ENCODE assay signal across 19 cellular contexts in genomic region chr17:32684087-32684828, GRCh38.
DNase-seq lines count a peak whose midpoint lies in the region; ATAC-seq and TF ChIP-seq lines count a peak whose summit lies in the region.
"Had no signal": no experiment of that assay in that cellular context is flagged by ENCODE, and none has a peak within 500 bp of the region (broad histone marks: within the 10 kb centered on the region; RNA-seq: fewer than 3 reads in every experiment).

No MANE protein-coding gene starts in this region.

- no peak for TF ChIP-seq CTCF in GM23338 (conservative IDR thresholded peaks at IDR 0.05; ENCODE audit: low read depth in 2 of 2)
- TF ChIP-seq CTCF in PC-3 (conservative IDR thresholded peaks at IDR 0.05; ENCODE audit: low read depth, low read length) = no peak
- TF ChIP-seq CTCF in esophagus squamous epithelium (IDR thresholded peaks at IDR 0.05) = no peak
- TF ChIP-seq CTCF in neural crest cell (conservative IDR thresholded peaks at IDR 0.05) = no peak
- no peak for TF ChIP-seq CTCF in adrenal gland (IDR thresholded peaks at IDR 0.05)

- DNase-seq in GM23338 (ENCODE audit: low spot score) = no peak
- DNase-seq in PC-3 = peak; percentile 27
- DNase-seq in esophagus squamous epithelium (lab: John Stamatoyannopoulos, UW) = no peak
- no peak for DNase-seq in neural crest cell (ENCODE audit: low read depth, low spot score)
- no peak for DNase-seq in medulla oblongata (ENCODE audit: extremely low spot score)
- no peak for DNase-seq in DMS53 treated with DMSO at 0.1 percent for 48 hours (lab: John Stamatoyannopoulos, UW; ENCODE audit: unreplicated experiment)
- no peak for DNase-seq in adrenal gland
- DNase-seq: ACHN; activated CD4-positive, alpha-beta T cell treated with anti-CD3 and anti-CD28 coated beads for 36 hours; effector memory CD8-positive, alpha-beta T cell; immature natural killer cell; left ventricle myocardium superior; MM.1S; NCI-H1930; nucleus accumbens had no signal

- H3K4me2 ChIP-seq in GM23338 (peak overlapping the region; percentile 46; the same call in 1 of the 2 replicates), PC-3 (ENCODE audit: low read length) (peak overlapping the region; percentile 15)

- peak overlapping the region; percentile 70; the same call in 1 of the 2 replicates for H3K27ac Mint-ChIP-seq in GM23338
- peak overlapping the region; percentile 84 for H3K27ac Mint-ChIP-seq in neural crest cell (ENCODE audit: unreplicated experiment)
- H3K27ac Mint-ChIP-seq: activated CD4-positive, alpha-beta T cell treated with anti-CD3 and anti-CD28 coated beads for 36 hours; activated naive CD8-positive, alpha-beta T cell; activated T-helper 17 cell treated with anti-CD3 and anti-CD28 coated beads, Interleukin-2, amount 50 U/mL, for 72 hours; effector memory CD8-positive, alpha-beta T cell; immature natural killer cell had no signal

- BruUV-seq in PC-3 (replicated peaks; lab: Mats Ljungman, UMichigan) = no TSS peak

- peak overlapping the region; percentile 55; the same call in 1 of the 2 replicates for H3K9ac ChIP-seq in PC-3 (ENCODE audit: low read length)

- H4K20me1 ChIP-seq in GM23338 (replicated peaks; ENCODE audit: insufficient read depth) (no peaks in the 10 kb centered on the region), PC-3 (ENCODE audit: low read length) (no peaks in the 10 kb centered on the region)

- ATAC-seq in GM23338 = no peak
- no peak for ATAC-seq in PC-3
- ATAC-seq in GM21737 (IDR thresholded peaks at IDR 0.05; ENCODE audit: unreplicated experiment) = no peak
- ATAC-seq: activated CD4-positive, alpha-beta T cell treated with anti-CD3 and anti-CD28 coated beads for 36 hours; activated T-helper 17 cell treated with anti-CD3 and anti-CD28 coated beads, Interleukin-2, amount 50 U/mL, for 72 hours; effector memory CD8-positive, alpha-beta T cell; left ventricle myocardium superior had no signal

- peaks cover 8% of the 10 kb centered on the region for H3K4me1 Mint-ChIP-seq in GM23338
- H3K4me1 Mint-ChIP-seq in neural crest cell = peaks cover 6% of the 10 kb centered on the region
- H3K4me1 Mint-ChIP-seq: activated CD4-positive, alpha-beta T cell treated with anti-CD3 and anti-CD28 coated beads for 36 hours; activated T-helper 17 cell treated with anti-CD3 and anti-CD28 coated beads, Interleukin-2, amount 50 U/mL, for 72 hours; immature natural killer cell had no signal

- POLR2A ChIA-PET in PC-3 (lab: Charles Lee; ENCODE audit: unreplicated experiment) = no interaction called here

- H3K36me3 Mint-ChIP-seq in GM23338 (ENCODE audit: low read depth) = peaks cover 14% of the 10 kb centered on the region; the same call in 2 of the 3 replicates
- H3K36me3 Mint-ChIP-seq in neural crest cell (ENCODE audit: low read depth) = peaks cover 7% of the 10 kb centered on the region

- H3K27me3 ChIP-seq in GM23338 (ENCODE audit: insufficient read depth) (no peaks in the 10 kb centered on the region), PC-3 (ENCODE audit: low read length) (no peaks in the 10 kb centered on the region), esophagus squamous epithelium (no peaks in the 10 kb centered on the region), adrenal gland (no peaks in the 10 kb centered on the region)

- peaks cover 20% of the 10 kb centered on the region for H3K9me3 Mint-ChIP-seq in GM23338
- peaks cover 5% of the 10 kb centered on the region for H3K9me3 Mint-ChIP-seq in neural crest cell
- H3K9me3 Mint-ChIP-seq: activated T-helper 17 cell treated with anti-CD3 and anti-CD28 coated beads, Interleukin-2, amount 50 U/mL, for 72 hours; effector memory CD8-positive, alpha-beta T cell; immature natural killer cell had no signal

- peak overlapping the region; percentile 53 for H3K4me3 Mint-ChIP-seq in GM23338
- peak overlapping the region; percentile 83 for H3K4me3 Mint-ChIP-seq in neural crest cell
- H3K4me3 Mint-ChIP-seq: activated CD4-positive, alpha-beta T cell treated with anti-CD3 and anti-CD28 coated beads for 36 hours; activated naive CD8-positive, alpha-beta T cell; activated T-helper 17 cell treated with anti-CD3 and anti-CD28 coated beads, Interleukin-2, amount 50 U/mL, for 72 hours; effector memory CD8-positive, alpha-beta T cell; immature natural killer cell had no signal

- CTCF ChIA-PET in PC-3 (lab: Charles Lee) = no interaction called here

- H3K27ac ChIP-seq in GM23338 (ENCODE audit: low read depth) = peak overlapping the region; percentile 1; the same call in 1 of the 2 replicates
- no peak overlapping the region for H3K27ac ChIP-seq in PC-3 (ENCODE audit: low read length)
- H3K27ac ChIP-seq in esophagus squamous epithelium = peak overlapping the region; percentile 43 to 69 (median 66)
- H3K27ac ChIP-seq in adrenal gland = no peak overlapping the region
- H3K27ac ChIP-seq: C4-2B had no signal

- H3K27me3 Mint-ChIP-seq in GM23338 (ENCODE audit: insufficient read depth, low read depth, poor library complexity) (no peaks in the 10 kb centered on the region), neural crest cell (ENCODE audit: low read depth) (no peaks in the 10 kb centered on the region)
- H3K27me3 Mint-ChIP-seq: activated CD4-positive, alpha-beta T cell treated with anti-CD3 and anti-CD28 coated beads for 36 hours; activated naive CD8-positive, alpha-beta T cell; activated T-helper 17 cell treated with anti-CD3 and anti-CD28 coated beads, Interleukin-2, amount 50 U/mL, for 72 hours; effector memory CD8-positive, alpha-beta T cell had no signal

- H3F3A ChIP-seq in GM23338 (replicated peaks; ENCODE audit: low read depth) (no peaks in the 10 kb centered on the region), PC-3 (ENCODE audit: low read length, unreplicated experiment) (no peaks in the 10 kb centered on the region)

- H3K9me2 ChIP-seq in GM23338 (ENCODE audit: insufficient read depth) = 0 out of 2 replicates have a peak, but pooled peaks cover 3% of the 10 kb centered on the region
- no peaks in the 10 kb centered on the region for H3K9me2 ChIP-seq in PC-3 (replicated peaks; ENCODE audit: low read length)

- H3K4me3 ChIP-seq in GM23338 (peak overlapping the region; percentile 30), PC-3 (ENCODE audit: low read length) (peak overlapping the region; percentile 31), esophagus squamous epithelium (peak overlapping the region; percentile 4 to 52 (median 34)), adrenal gland (no peak overlapping the region)

- TF ChIP-seq POLR2A in esophagus squamous epithelium (IDR thresholded peaks at IDR 0.05) = no peak
- TF ChIP-seq POLR2A in adrenal gland (IDR thresholded peaks at IDR 0.05) = no peak

- H3K9me3 ChIP-seq in PC-3 (ENCODE audit: low read length) (no peaks in the 10 kb centered on the region), esophagus squamous epithelium (no peaks in the 10 kb centered on the region), adrenal gland (replicated peaks in 1 of 3) (no peaks in the 10 kb centered on the region)

- no peaks in the 10 kb centered on the region for H3K79me2 ChIP-seq in GM23338 (replicated peaks; ENCODE audit: insufficient read depth)
- H3K79me2 ChIP-seq in PC-3 (ENCODE audit: low read length) = no peaks in the 10 kb centered on the region

- H3K4me1 ChIP-seq in GM23338 (ENCODE audit: insufficient read depth) = no peaks in the 10 kb centered on the region
- H3K4me1 ChIP-seq in PC-3 (ENCODE audit: insufficient read depth, low read length) = peaks cover 9% of the 10 kb centered on the region; the same call in 1 of the 2 replicates
- H3K4me1 ChIP-seq in esophagus squamous epithelium = peaks cover 0 to 8% (median 0%) of the 10 kb centered on the region in 3 donors
- no peaks in the 10 kb centered on the region for H3K4me1 ChIP-seq in adrenal gland (replicated peaks in 1 of 2)

- H3K36me3 ChIP-seq in GM23338 (ENCODE audit: insufficient read depth) = no peaks in the 10 kb centered on the region
- no peaks in the 10 kb centered on the region for H3K36me3 ChIP-seq in PC-3 (ENCODE audit: low read depth, low read length)
- peaks cover 0 to 11% (median 0%) of the 10 kb centered on the region in 3 donors for H3K36me3 ChIP-seq in esophagus squamous epithelium
- no peaks in the 10 kb centered on the region for H3K36me3 ChIP-seq in adrenal gland (replicated peaks in 1 of 2)

- intact Hi-C loops in PC-3 (cut with micrococcal nuclease) (no loop called here), esophagus squamous epithelium (cut with DNase I) (no loop called here), adrenal gland (cut with DNase I) (no loop called here)

- 60 to 68% methylated on average over 9 of the region's 16 CpGs for WGBS in esophagus squamous epithelium, 2 donors
- WGBS in adrenal gland, 4 donors = 89 to 94% (median 93%) methylated on average over 9 to 16 of the region's 16 CpGs

- H2AFZ ChIP-seq in GM23338 (peak overlapping the region; percentile 3; the same call in 1 of the 2 replicates), PC-3 (ENCODE audit: low read length) (peak overlapping the region; percentile 17)

Comparison
In these comparisons a context has a peak if more than half of its experiments do, and no peak if none do; other contexts are left out.
1. H3K27ac ChIP-seq: peak in GM23338 (single experiment) and esophagus squamous epithelium (4 of 4); none in PC-3 (single experiment) and adrenal gland (0 of 5).
2. H3K4me3 ChIP-seq: peak in GM23338 (single experiment), PC-3 (single experiment) and esophagus squamous epithelium (4 of 4); none in adrenal gland (0 of 4).